Comparison of ENCODE assay signal across 24 cellular contexts in genomic region chr11:61052182-61052972, GRCh38. TPM values are rescaled to one million over a fixed set of nuclear protein-coding genes. Genes with fewer than 3 reads are reported as not detected.
DNase-seq lines count a peak whose midpoint lies in the region; ATAC-seq and TF ChIP-seq lines count a peak whose summit lies in the region.
"Had no signal": no experiment of that assay in that cellular context is flagged by ENCODE, and none has a peak within 500 bp of the region (broad histone marks: within the 10 kb centered on the region; RNA-seq: fewer than 3 reads in every experiment).

No MANE protein-coding gene starts in this region.

- CTCF ChIA-PET in activated CD8-positive, alpha-beta T cell treated with anti-CD3 and anti-CD28 coated beads, Interleukin-2, amount 10 ng/mL, durations not matched to agents 7 days and 5 days (lab: Charles Lee): interaction anchor here (2.9 kb wide), 1 partner anchor 10 kb away, joined by 19 read pairs; no protein-coding TSS in a partner anchor
- CTCF ChIA-PET in activated CD8-positive, alpha-beta T cell treated with anti-CD3 and anti-CD28 coated beads for 36 hours (lab: Charles Lee): interaction anchor here (0.8 to 1.1 kb wide), 4 partner anchors 8 to 60 kb away, joined by 3 to 4 read pairs (median 3); no protein-coding TSS in a partner anchor
- CTCF ChIA-PET in Calu3 (lab: Charles Lee): interaction anchor here (0.8 kb wide), 1 partner anchor 8 kb away, joined by 3 read pairs; no protein-coding TSS in a partner anchor

- DNase-seq in activated CD8-positive, alpha-beta T cell treated with anti-CD3 and anti-CD28 coated beads, Interleukin-2, amount 10 ng/mL, durations not matched to agents 7 days and 5 days: no peak
- no peak for DNase-seq in activated CD8-positive, alpha-beta T cell treated with anti-CD3 and anti-CD28 coated beads for 36 hours
- no peak for DNase-seq in CD4-positive, CD25-positive, alpha-beta regulatory T cell
- DNase-seq in left kidney (ENCODE audit: low read depth, low spot score) (peak; percentile 63), Calu3 (no peak)
- DNase-seq in stimulated activated CD4-positive, alpha-beta T cell treated with anti-CD3 and anti-CD28 coated beads, Interleukin-1b, Interleukin-23, amount 100 ng/mL, for 48 hours: no peak
- DNase-seq: activated naive CD4-positive, alpha-beta T cell treated with Interleukin-2 at 50 U/mL for 16 hours; CD8-positive, alpha-beta T cell; DMS153; glutamatergic neuron; Kasumi-1; mammary epithelial cell; NCI-H1694 treated with DMSO at 0.1 percent for 48 hours; psoas muscle; WERI-Rb-1 had no signal

- no peaks in the 10 kb centered on the region for H3K9me3 ChIP-seq in CD4-positive, CD25-positive, alpha-beta regulatory T cell (ENCODE audit: control insufficient read depth in 2 of 2, low read length in 2 of 2)
- H3K9me3 ChIP-seq in KOPT-K1 (ENCODE audit: insufficient read depth, low read length, poor library complexity, severe bottlenecking): no peaks in the 10 kb centered on the region
- H3K9me3 ChIP-seq: psoas muscle, upper lobe of left lung had no signal

- no peak for TF ChIP-seq CTCF in activated CD8-positive, alpha-beta T cell treated with anti-CD3 and anti-CD28 coated beads for 36 hours (IDR thresholded peaks at IDR 0.05)
- TF ChIP-seq CTCF in Calu3 (IDR thresholded peaks at IDR 0.05; ENCODE audit: unreplicated experiment): no peak

- no peaks in the 10 kb centered on the region for H3K27me3 ChIP-seq in CD4-positive, CD25-positive, alpha-beta regulatory T cell (ENCODE audit: control insufficient read depth, insufficient read depth, low read length)
- H3K27me3 ChIP-seq: upper lobe of left lung had no signal

- H3K27ac ChIP-seq in CD4-positive, CD25-positive, alpha-beta regulatory T cell (ENCODE audit: insufficient read depth, low read length, poor library complexity, severe bottlenecking): no peak overlapping the region
- peak overlapping the region; percentile 19 for H3K27ac ChIP-seq in KOPT-K1 (ENCODE audit: low read depth, low read length, poor library complexity, severe bottlenecking)
- H3K27ac ChIP-seq: psoas muscle, upper lobe of left lung, WERI-Rb-1 had no signal

- H3K4me3 ChIP-seq in CD4-positive, CD25-positive, alpha-beta regulatory T cell (ENCODE audit: low read depth, low read length): no peak overlapping the region
- H3K4me3 ChIP-seq: psoas muscle, upper lobe of left lung had no signal

- intact Hi-C loops in activated CD8-positive, alpha-beta T cell treated with anti-CD3 and anti-CD28 coated beads for 36 hours (cut with micrococcal nuclease): no loop called here
- intact Hi-C loops in Calu3 (cut with micrococcal nuclease; ENCODE audit: unreplicated experiment): no loop called here

- H3K36me3 ChIP-seq in CD4-positive, CD25-positive, alpha-beta regulatory T cell (ENCODE audit: control insufficient read depth, insufficient read depth, low read length): no peaks in the 10 kb centered on the region
- no peaks in the 10 kb centered on the region for H3K36me3 ChIP-seq in KOPT-K1 (ENCODE audit: insufficient read depth, low read length)
- H3K36me3 ChIP-seq: upper lobe of left lung, WERI-Rb-1 had no signal

- H3K4me1 ChIP-seq in CD4-positive, CD25-positive, alpha-beta regulatory T cell (ENCODE audit: control insufficient read depth, insufficient read depth, low read length, poor library complexity, severe bottlenecking): peaks cover 46% of the 10 kb centered on the region
- H3K4me1 ChIP-seq: psoas muscle had no signal

- H3K9me3 Mint-ChIP-seq in activated CD8-positive, alpha-beta T cell treated with anti-CD3 and anti-CD28 coated beads, Interleukin-2, amount 10 ng/mL, durations not matched to agents 7 days and 5 days (ENCODE audit: insufficient read depth): no peaks in the 10 kb centered on the region
- H3K9me3 Mint-ChIP-seq in activated CD8-positive, alpha-beta T cell treated with anti-CD3 and anti-CD28 coated beads for 36 hours: no peaks in the 10 kb centered on the region
- peaks cover 0 to 2% (median 0%) of the 10 kb centered on the region in 7 donors for H3K9me3 Mint-ChIP-seq in CD4-positive, CD25-positive, alpha-beta regulatory T cell
- H3K9me3 Mint-ChIP-seq in Calu3 (ENCODE audit: low read depth, unreplicated experiment): no peaks in the 10 kb centered on the region
- H3K9me3 Mint-ChIP-seq: CD8-positive, alpha-beta T cell; central memory CD8-positive, alpha-beta T cell had no signal

- H3K27ac Mint-ChIP-seq in activated CD8-positive, alpha-beta T cell treated with anti-CD3 and anti-CD28 coated beads, Interleukin-2, amount 10 ng/mL, durations not matched to agents 7 days and 5 days: peak overlapping the region; percentile 70
- no peak overlapping the region for H3K27ac Mint-ChIP-seq in activated CD8-positive, alpha-beta T cell treated with anti-CD3 and anti-CD28 coated beads for 36 hours
- peak overlapping the region in 2 of 3 donors; percentile 50 to 86 for H3K27ac Mint-ChIP-seq in CD4-positive, CD25-positive, alpha-beta regulatory T cell
- no peak overlapping the region for H3K27ac Mint-ChIP-seq in Calu3 (ENCODE audit: unreplicated experiment)
- H3K27ac Mint-ChIP-seq: CD8-positive, alpha-beta T cell had no signal

- no TSS peak for BruUV-seq in Calu3 (replicated peaks; lab: Mats Ljungman, UMichigan)

- POLR2A ChIA-PET in activated CD8-positive, alpha-beta T cell treated with anti-CD3 and anti-CD28 coated beads, Interleukin-2, amount 10 ng/mL, durations not matched to agents 7 days and 5 days (lab: Charles Lee): interaction anchor here (1.2 to 2.6 kb wide), 2 partner anchors 9 to 10 kb away, joined by 3 to 20 read pairs; no protein-coding TSS in a partner anchor
- POLR2A ChIA-PET in activated CD8-positive, alpha-beta T cell treated with anti-CD3 and anti-CD28 coated beads for 36 hours (lab: Charles Lee): interaction anchor here (0.6 to 3.2 kb wide), 7 partner anchors 8 to 1287 kb away, joined by 3 to 20 read pairs (median 4); no protein-coding TSS in a partner anchor

- H3K36me3 Mint-ChIP-seq in activated CD8-positive, alpha-beta T cell treated with anti-CD3 and anti-CD28 coated beads, Interleukin-2, amount 10 ng/mL, durations not matched to agents 7 days and 5 days (ENCODE audit: low read depth): peaks cover 12% of the 10 kb centered on the region
- peaks cover 38% of the 10 kb centered on the region for H3K36me3 Mint-ChIP-seq in activated CD8-positive, alpha-beta T cell treated with anti-CD3 and anti-CD28 coated beads for 36 hours (ENCODE audit: low read depth)
- H3K36me3 Mint-ChIP-seq in CD4-positive, CD25-positive, alpha-beta regulatory T cell: no peaks in the 10 kb centered on the region
- no peaks in the 10 kb centered on the region for H3K36me3 Mint-ChIP-seq in Calu3 (ENCODE audit: insufficient read depth, unreplicated experiment)
- H3K36me3 Mint-ChIP-seq: CD8-positive, alpha-beta T cell had no signal

- no peaks in the 10 kb centered on the region for H3K27me3 Mint-ChIP-seq in activated CD8-positive, alpha-beta T cell treated with anti-CD3 and anti-CD28 coated beads, Interleukin-2, amount 10 ng/mL, durations not matched to agents 7 days and 5 days (ENCODE audit: low read depth)
- H3K27me3 Mint-ChIP-seq in activated CD8-positive, alpha-beta T cell treated with anti-CD3 and anti-CD28 coated beads for 36 hours: no peaks in the 10 kb centered on the region
- H3K27me3 Mint-ChIP-seq in CD4-positive, CD25-positive, alpha-beta regulatory T cell: no peaks in the 10 kb centered on the region
- peaks cover 50% of the 10 kb centered on the region for H3K27me3 Mint-ChIP-seq in Calu3 (ENCODE audit: unreplicated experiment)
- H3K27me3 Mint-ChIP-seq: central memory CD8-positive, alpha-beta T cell had no signal

- H3K4me1 Mint-ChIP-seq in activated CD8-positive, alpha-beta T cell treated with anti-CD3 and anti-CD28 coated beads, Interleukin-2, amount 10 ng/mL, durations not matched to agents 7 days and 5 days (ENCODE audit: low read depth): peaks cover 61% of the 10 kb centered on the region
- H3K4me1 Mint-ChIP-seq in activated CD8-positive, alpha-beta T cell treated with anti-CD3 and anti-CD28 coated beads for 36 hours (ENCODE audit: low read depth): peaks cover 67% of the 10 kb centered on the region
- H3K4me1 Mint-ChIP-seq in CD4-positive, CD25-positive, alpha-beta regulatory T cell: peaks cover 7 to 71% (median 40%) of the 10 kb centered on the region in 4 donors
- H3K4me1 Mint-ChIP-seq in Calu3 (ENCODE audit: low read depth, unreplicated experiment): no peaks in the 10 kb centered on the region

- H3K4me3 Mint-ChIP-seq in activated CD8-positive, alpha-beta T cell treated with anti-CD3 and anti-CD28 coated beads, Interleukin-2, amount 10 ng/mL, durations not matched to agents 7 days and 5 days: no peak overlapping the region
- H3K4me3 Mint-ChIP-seq in activated CD8-positive, alpha-beta T cell treated with anti-CD3 and anti-CD28 coated beads for 36 hours: no peak overlapping the region
- H3K4me3 Mint-ChIP-seq in CD4-positive, CD25-positive, alpha-beta regulatory T cell: peak overlapping the region in 1 of 4 donors; percentile 21
- no peak overlapping the region for H3K4me3 Mint-ChIP-seq in Calu3 (ENCODE audit: low read depth, unreplicated experiment)
- H3K4me3 Mint-ChIP-seq: CD8-positive, alpha-beta T cell; central memory CD8-positive, alpha-beta T cell had no signal

- ATAC-seq in activated CD8-positive, alpha-beta T cell treated with anti-CD3 and anti-CD28 coated beads, Interleukin-2, amount 10 ng/mL, durations not matched to agents 7 days and 5 days: no peak
- no peak for ATAC-seq in activated CD8-positive, alpha-beta T cell treated with anti-CD3 and anti-CD28 coated beads for 36 hours
- ATAC-seq in CD4-positive, CD25-positive, alpha-beta regulatory T cell (ENCODE audit: low read depth in 2 of 2): no peak
- no peak for ATAC-seq in HG03442 (IDR thresholded peaks at IDR 0.05; ENCODE audit: unreplicated experiment)
- ATAC-seq: CD8-positive, alpha-beta T cell; psoas muscle had no signal

RNA-seq across cellular contexts. Expression of gene CD5, which starts 49.9 kb away (rescaled TPM):
- 100 to 1,000 TPM; 252 to 274 TPM for total RNA-seq in activated CD8-positive, alpha-beta T cell treated with anti-CD3 and anti-CD28 coated beads, Interleukin-2, amount 10 ng/mL, durations not matched to agents 7 days and 5 days
- total RNA-seq in activated CD8-positive, alpha-beta T cell treated with anti-CD3 and anti-CD28 coated beads for 36 hours: 100 to 1,000 TPM; 214 to 215 TPM
- total RNA-seq in CD4-positive, CD25-positive, alpha-beta regulatory T cell: 390 TPM
- 100 to 1,000 TPM; 150 to 253 (median 213) TPM for polyA plus RNA-seq in CD4-positive, CD25-positive, alpha-beta regulatory T cell
- not detected in 2 replicates for total RNA-seq in Calu3 (2022)
- total RNA-seq: astrocyte, G401, kidney epithelial cell, mammary epithelial cell, myocyte, RPMI7951 had no signal
- polyA plus RNA-seq: mammary epithelial cell had no signal

Comparison
In these comparisons a context has a peak if more than half of its experiments do, and no peak if none do; other contexts are left out.
1. H3K27ac Mint-ChIP-seq: peak in activated CD8-positive, alpha-beta T cell treated with anti-CD3 and anti-CD28 coated beads, Interleukin-2, amount 10 ng/mL, durations not matched to agents 7 days and 5 days (single experiment) and CD4-positive, CD25-positive, alpha-beta regulatory T cell (2 of 3); none in activated CD8-positive, alpha-beta T cell treated with anti-CD3 and anti-CD28 coated beads for 36 hours (single experiment) and Calu3 (single experiment).
2. RNA of gene CD5, which starts 49.9 kb away (total RNA-seq): 390 TPM in CD4-positive, CD25-positive, alpha-beta regulatory T cell (single experiment), 252 to 274 TPM in activated CD8-positive, alpha-beta T cell treated with anti-CD3 and anti-CD28 coated beads, Interleukin-2, amount 10 ng/mL, durations not matched to agents 7 days and 5 days and 214 to 215 TPM in activated CD8-positive, alpha-beta T cell treated with anti-CD3 and anti-CD28 coated beads for 36 hours; not detected in Calu3; every median in the first group is over 100 times any median in the second.